In the genomic region with DNA sequence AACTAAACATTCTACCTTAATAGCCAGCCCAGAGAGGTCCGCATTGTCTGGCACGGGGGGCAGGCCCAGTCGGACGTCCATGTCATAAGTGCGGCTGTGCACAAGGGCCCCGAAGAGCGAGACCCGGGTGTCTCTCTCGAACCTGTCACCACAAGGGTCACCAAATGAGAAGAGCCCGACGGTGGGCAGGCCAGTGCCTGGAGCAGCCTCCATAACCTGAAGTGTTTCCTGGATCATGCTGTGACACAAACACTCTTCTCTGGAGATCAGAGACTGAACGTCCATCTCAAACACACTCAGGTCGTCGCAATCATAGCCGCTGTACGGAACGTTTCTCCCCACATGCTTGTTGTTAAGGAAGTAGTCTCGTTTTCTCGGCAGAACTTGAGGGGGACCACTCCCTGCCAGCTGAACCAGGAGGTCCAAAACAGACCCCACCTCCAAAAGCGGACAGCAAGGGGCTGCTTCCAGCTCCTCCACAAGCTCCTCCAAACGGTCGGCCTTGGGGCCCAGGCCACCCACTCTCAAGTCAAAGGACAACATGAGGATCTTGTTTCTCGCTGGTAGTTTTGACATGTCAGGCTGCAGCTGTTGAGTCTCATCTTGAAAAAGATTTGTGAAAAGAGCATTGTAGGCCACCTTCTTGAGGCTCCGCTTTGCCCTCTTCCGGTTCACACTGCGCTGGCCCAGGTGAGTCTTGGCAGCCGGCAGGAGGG, we compare ENCODE assay signal across 8 cellular contexts. TPM values are rescaled to one million over a fixed set of nuclear protein-coding genes. Genes with fewer than 3 reads are reported as not detected.
A peak's percentile ranks its signal among the peaks of the same experiment; 100 is the strongest.
DNase-seq lines count a peak whose midpoint lies in the region; ATAC-seq and TF ChIP-seq lines count a peak whose summit lies in the region.

No MANE protein-coding gene starts in this region.

- intact Hi-C loops in right cardiac atrium (cut with DNase I): loop anchor here in 1 of 4 donors (10.0 kb wide), 1 partner anchor 261 kb away; the partner anchor contains the start of genes LMF2 and NCAPH2

- TF ChIP-seq CTCF in smooth muscle cell (IDR thresholded peaks at IDR 0.05; ENCODE audit: borderline replicate concordance, insufficient read depth, poor library complexity, severe bottlenecking): no peak

- no peak for ATAC-seq in activated CD8-positive, alpha-beta memory T cell treated with anti-CD3 and anti-CD28 coated beads, Interleukin-2, amount 10 ng/mL, durations not matched to agents 7 days and 5 days
- ATAC-seq in right cardiac atrium (no peak), HG03469 (IDR thresholded peaks at IDR 0.05; ENCODE audit: unreplicated experiment) (no peak)

- peak overlapping the region; percentile 99 for H3K27ac Mint-ChIP-seq in activated CD8-positive, alpha-beta memory T cell treated with anti-CD3 and anti-CD28 coated beads, Interleukin-2, amount 10 ng/mL, durations not matched to agents 7 days and 5 days
- H3K27ac Mint-ChIP-seq in T-helper 2 cell treated with Interferon-gamma antibody and Interleukin-4, amounts not matched to agents 5 μg/mL and 100 μg/mL, for 36 hours: peak overlapping the region; percentile 100

- H3K4me3 Mint-ChIP-seq in activated CD8-positive, alpha-beta memory T cell treated with anti-CD3 and anti-CD28 coated beads, Interleukin-2, amount 10 ng/mL, durations not matched to agents 7 days and 5 days: peak overlapping the region; percentile 90
- peak overlapping the region; percentile 100 for H3K4me3 Mint-ChIP-seq in T-helper 2 cell treated with Interferon-gamma antibody and Interleukin-4, amounts not matched to agents 5 μg/mL and 100 μg/mL, for 36 hours

- H3K4me3 ChIP-seq in right cardiac atrium (ENCODE audit: low read length): peak overlapping the region; percentile 87
- peak overlapping the region; percentile 90 for H3K4me3 ChIP-seq in smooth muscle cell

- no peaks in the 10 kb centered on the region for H3K9me3 ChIP-seq in right cardiac atrium (ENCODE audit: control insufficient read depth, low read length)
- H3K9me3 ChIP-seq in smooth muscle cell (replicated peaks; ENCODE audit: low read depth): no peaks in the 10 kb centered on the region

- H2AFZ ChIP-seq in smooth muscle cell (ENCODE audit: low read depth): no peak overlapping the region

- H3K27ac ChIP-seq in right cardiac atrium (ENCODE audit: low read length) (peak overlapping the region; percentile 24), smooth muscle cell (ENCODE audit: low read depth) (peak overlapping the region; percentile 95)

- peaks cover 14% of the 10 kb centered on the region for H3K36me3 Mint-ChIP-seq in activated CD8-positive, alpha-beta memory T cell treated with anti-CD3 and anti-CD28 coated beads, Interleukin-2, amount 10 ng/mL, durations not matched to agents 7 days and 5 days
- H3K36me3 Mint-ChIP-seq in T-helper 2 cell treated with Interferon-gamma antibody and Interleukin-4, amounts not matched to agents 5 μg/mL and 100 μg/mL, for 36 hours (ENCODE audit: low read depth): peaks cover 23% of the 10 kb centered on the region

- peak overlapping the region; percentile 96 for H3K9ac ChIP-seq in smooth muscle cell (ENCODE audit: low read depth)

- H3K4me1 ChIP-seq in right cardiac atrium (ENCODE audit: control insufficient read depth, insufficient read depth, low read length) (no peaks in the 10 kb centered on the region), smooth muscle cell (ENCODE audit: low read depth) (peaks cover 12% of the 10 kb centered on the region)

- no peaks in the 10 kb centered on the region for H3K27me3 Mint-ChIP-seq in activated CD8-positive, alpha-beta memory T cell treated with anti-CD3 and anti-CD28 coated beads, Interleukin-2, amount 10 ng/mL, durations not matched to agents 7 days and 5 days
- no peaks in the 10 kb centered on the region for H3K27me3 Mint-ChIP-seq in T-helper 2 cell treated with Interferon-gamma antibody and Interleukin-4, amounts not matched to agents 5 μg/mL and 100 μg/mL, for 36 hours (ENCODE audit: low read depth)

- DNase-seq in activated CD8-positive, alpha-beta memory T cell treated with anti-CD3 and anti-CD28 coated beads, Interleukin-2, amount 10 ng/mL, durations not matched to agents 7 days and 5 days: no peak
- DNase-seq in activated CD8-positive, alpha-beta memory T cell treated with anti-CD3 and anti-CD28 coated beads, Interleukin-2, amount 50 U/mL, for 48 hours: no peak
- no peak for DNase-seq in T-helper 2 cell treated with Interferon-gamma antibody and Interleukin-4, amounts not matched to agents 5 μg/mL and 100 μg/mL, for 36 hours (ENCODE audit: low spot score)
- DNase-seq in right cardiac atrium (no peak), smooth muscle cell (lab: John Stamatoyannopoulos, UW; ENCODE audit: unreplicated experiment) (no peak), AG20443 (ENCODE audit: low spot score) (no peak), LoVo (ENCODE audit: low spot score) (no peak)

- H3K27me3 ChIP-seq in right cardiac atrium (ENCODE audit: control insufficient read depth, insufficient read depth) (no peaks in the 10 kb centered on the region), smooth muscle cell (ENCODE audit: low read depth) (no peaks in the 10 kb centered on the region)

- peak overlapping the region; percentile 92 for H3K4me2 ChIP-seq in smooth muscle cell

- CTCF ChIA-PET in activated CD8-positive, alpha-beta memory T cell treated with anti-CD3 and anti-CD28 coated beads, Interleukin-2, amount 10 ng/mL, durations not matched to agents 7 days and 5 days (lab: Charles Lee): interaction anchor here (0.5 to 3.8 kb wide), 17 partner anchors 9 to 329 kb away, joined by 3 to 22 read pairs (median 3); partner anchors contain the start of genes DENND6B and SCO2

- H4K20me1 ChIP-seq in smooth muscle cell (ENCODE audit: low read depth): peaks cover 44% of the 10 kb centered on the region

- peaks cover 47% of the 10 kb centered on the region for H3K4me1 Mint-ChIP-seq in activated CD8-positive, alpha-beta memory T cell treated with anti-CD3 and anti-CD28 coated beads, Interleukin-2, amount 10 ng/mL, durations not matched to agents 7 days and 5 days
- H3K4me1 Mint-ChIP-seq in T-helper 2 cell treated with Interferon-gamma antibody and Interleukin-4, amounts not matched to agents 5 μg/mL and 100 μg/mL, for 36 hours (ENCODE audit: low read depth): peaks cover 15% of the 10 kb centered on the region

- H3K36me3 ChIP-seq in smooth muscle cell (ENCODE audit: low read depth): no peaks in the 10 kb centered on the region

- 21% methylated on average over 27 of the region's 27 CpGs for WGBS in right cardiac atrium
- WGBS in smooth muscle cell (ENCODE audit: low lambda C conversion rate): 54% methylated on average over 27 of the region's 27 CpGs

- H3F3A ChIP-seq in smooth muscle cell (ENCODE audit: low read depth): no peaks in the 10 kb centered on the region

- H3K79me2 ChIP-seq in smooth muscle cell (ENCODE audit: low read depth): peaks cover 52% of the 10 kb centered on the region

- H3K9me3 Mint-ChIP-seq in activated CD8-positive, alpha-beta memory T cell treated with anti-CD3 and anti-CD28 coated beads, Interleukin-2, amount 10 ng/mL, durations not matched to agents 7 days and 5 days (ENCODE audit: low read depth): no peaks in the 10 kb centered on the region
- no peaks in the 10 kb centered on the region for H3K9me3 Mint-ChIP-seq in T-helper 2 cell treated with Interferon-gamma antibody and Interleukin-4, amounts not matched to agents 5 μg/mL and 100 μg/mL, for 36 hours

RNA-seq across cellular contexts. Expression of gene TUBGCP6, which starts 1.0 kb away (rescaled TPM):
- 10 to 100 TPM; 60.9 to 72.0 TPM for total RNA-seq in activated CD8-positive, alpha-beta memory T cell treated with anti-CD3 and anti-CD28 coated beads, Interleukin-2, amount 10 ng/mL, durations not matched to agents 7 days and 5 days
- total RNA-seq in right cardiac atrium: 10 to 100 TPM; 20.6 to 22.8 (median 22.6) TPM
- polyA plus RNA-seq in right cardiac atrium: 20.4 TPM
- 10.0 and 10.6 TPM in 2 replicates for total RNA-seq in smooth muscle cell
- 22.7 and 26.0 TPM in 2 replicates for polyA plus RNA-seq in smooth muscle cell

RNA-seq across cellular contexts. Expression of gene HDAC10, which starts 7.2 kb away (rescaled TPM):
- total RNA-seq in activated CD8-positive, alpha-beta memory T cell treated with anti-CD3 and anti-CD28 coated beads, Interleukin-2, amount 10 ng/mL, durations not matched to agents 7 days and 5 days: 10 to 100 TPM; 75.2 to 96.3 TPM
- 10 to 100 TPM in 2 of 4 donors, 1 to 10 TPM in 2; 8.7 to 13.5 (median 11.6) TPM for total RNA-seq in right cardiac atrium
- polyA plus RNA-seq in right cardiac atrium: 11.6 TPM
- total RNA-seq in smooth muscle cell: 5.1 and 9.5 TPM in 2 replicates
- 12.8 and 15.7 TPM in 2 replicates for polyA plus RNA-seq in smooth muscle cell

RNA-seq across cellular contexts. Expression of gene MAPK12, which starts 17.6 kb away (rescaled TPM):
- 10 to 100 TPM; 13.9 to 15.8 TPM for total RNA-seq in activated CD8-positive, alpha-beta memory T cell treated with anti-CD3 and anti-CD28 coated beads, Interleukin-2, amount 10 ng/mL, durations not matched to agents 7 days and 5 days
- total RNA-seq in right cardiac atrium: 10 to 100 TPM; 10.5 to 14.8 (median 11.2) TPM
- polyA plus RNA-seq in right cardiac atrium: 15.2 TPM
- 9.5 and 14.9 TPM in 2 replicates for total RNA-seq in smooth muscle cell
- 26.2 and 27.8 TPM in 2 replicates for polyA plus RNA-seq in smooth muscle cell

RNA-seq across cellular contexts. Expression of gene MAPK11, which starts 26.3 kb away (rescaled TPM):
- 10 to 100 TPM; 16.5 to 18.5 TPM for total RNA-seq in activated CD8-positive, alpha-beta memory T cell treated with anti-CD3 and anti-CD28 coated beads, Interleukin-2, amount 10 ng/mL, durations not matched to agents 7 days and 5 days
- 1 to 10 TPM; 6.4 to 7.9 (median 7.4) TPM for total RNA-seq in right cardiac atrium
- polyA plus RNA-seq in right cardiac atrium: 8.8 TPM
- 2.8 and 4.2 TPM in 2 replicates for total RNA-seq in smooth muscle cell
- polyA plus RNA-seq in smooth muscle cell: 0.65 and 1.4 TPM in 2 replicates

RNA-seq across cellular contexts. Expression of gene SELENOO, which starts 43.1 kb away (rescaled TPM):
- total RNA-seq in activated CD8-positive, alpha-beta memory T cell treated with anti-CD3 and anti-CD28 coated beads, Interleukin-2, amount 10 ng/mL, durations not matched to agents 7 days and 5 days: 10 to 100 TPM; 30.0 to 35.6 TPM
- total RNA-seq in right cardiac atrium (10 to 100 TPM; 14.6 to 16.3 (median 15.3) TPM), smooth muscle cell (9.0 and 16.3 TPM in 2 replicates)
- polyA plus RNA-seq in right cardiac atrium (17.1 TPM), smooth muscle cell (21.3 and 28.4 TPM in 2 replicates)
